Comparison of ENCODE assay signal across 1 cellular context in the genomic region with DNA sequence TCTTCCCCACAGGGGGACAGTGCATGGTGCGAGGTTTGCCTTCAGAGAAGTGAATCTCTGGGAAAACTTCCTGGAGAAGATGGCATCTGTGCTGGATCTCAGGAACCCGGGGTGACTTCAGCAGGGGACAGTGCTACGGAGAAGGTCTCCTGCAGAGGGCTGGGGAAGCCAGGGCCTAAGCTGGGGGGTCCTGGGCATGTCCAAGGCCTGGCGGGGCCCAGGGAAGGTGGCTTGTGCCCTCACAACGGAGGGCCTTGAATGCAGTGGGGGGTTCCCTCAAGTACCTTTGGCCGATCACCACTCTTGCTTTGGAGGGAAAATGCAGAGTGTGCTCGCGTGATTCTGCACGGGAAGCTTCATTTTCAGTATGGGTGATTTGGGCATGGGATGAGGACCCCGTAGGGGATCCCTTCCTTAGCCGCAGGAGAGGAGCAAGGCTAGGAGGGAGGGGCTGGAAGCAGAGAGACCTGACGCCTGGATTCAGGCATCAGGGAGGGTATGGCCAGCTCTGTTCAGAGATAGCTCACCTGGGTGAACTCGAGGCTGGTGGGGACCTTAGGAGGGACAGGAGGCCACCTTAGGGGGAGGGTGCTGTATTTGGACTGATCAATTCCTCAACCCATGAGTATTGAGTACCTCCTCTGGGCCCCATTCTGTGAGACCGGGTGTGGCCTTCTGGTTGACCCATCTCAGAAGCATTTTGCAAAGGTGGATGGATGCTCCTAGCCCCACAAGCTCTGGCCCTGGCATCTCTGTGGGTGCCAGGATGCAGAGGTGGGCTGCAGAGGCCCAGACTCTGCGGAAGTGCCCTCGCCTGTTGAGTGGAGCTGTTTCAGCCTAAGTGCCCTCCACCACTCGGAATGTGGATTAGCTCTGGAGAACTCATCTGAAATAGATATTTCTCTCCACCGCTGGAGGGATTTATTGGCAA.
TF ChIP-seq lines count a peak whose summit lies in the region.

No MANE protein-coding gene starts in this region.

TF ChIP-seq in SK-N-SH, 30 proteins besides CTCF, POLR2A, EP300 and RAD21:
- TF ChIP-seq, protein P1, sequence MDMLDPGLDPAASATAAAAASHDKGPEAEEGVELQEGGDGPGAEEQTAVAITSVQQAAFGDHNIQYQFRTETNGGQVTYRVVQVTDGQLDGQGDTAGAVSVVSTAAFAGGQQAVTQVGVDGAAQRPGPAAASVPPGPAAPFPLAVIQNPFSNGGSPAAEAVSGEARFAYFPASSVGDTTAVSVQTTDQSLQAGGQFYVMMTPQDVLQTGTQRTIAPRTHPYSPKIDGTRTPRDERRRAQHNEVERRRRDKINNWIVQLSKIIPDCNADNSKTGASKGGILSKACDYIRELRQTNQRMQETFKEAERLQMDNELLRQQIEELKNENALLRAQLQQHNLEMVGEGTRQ (IDR thresholded peaks at IDR 0.05; ENCODE audit: borderline replicate concordance, low read depth, low read length) = no peak
- TF ChIP-seq, protein P2, sequence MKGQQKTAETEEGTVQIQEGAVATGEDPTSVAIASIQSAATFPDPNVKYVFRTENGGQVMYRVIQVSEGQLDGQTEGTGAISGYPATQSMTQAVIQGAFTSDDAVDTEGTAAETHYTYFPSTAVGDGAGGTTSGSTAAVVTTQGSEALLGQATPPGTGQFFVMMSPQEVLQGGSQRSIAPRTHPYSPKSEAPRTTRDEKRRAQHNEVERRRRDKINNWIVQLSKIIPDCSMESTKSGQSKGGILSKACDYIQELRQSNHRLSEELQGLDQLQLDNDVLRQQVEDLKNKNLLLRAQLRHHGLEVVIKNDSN (IDR thresholded peaks at IDR 0.05; ENCODE audit: borderline replicate concordance, low read depth) = no peak
- TF ChIP-seq, protein P3, sequence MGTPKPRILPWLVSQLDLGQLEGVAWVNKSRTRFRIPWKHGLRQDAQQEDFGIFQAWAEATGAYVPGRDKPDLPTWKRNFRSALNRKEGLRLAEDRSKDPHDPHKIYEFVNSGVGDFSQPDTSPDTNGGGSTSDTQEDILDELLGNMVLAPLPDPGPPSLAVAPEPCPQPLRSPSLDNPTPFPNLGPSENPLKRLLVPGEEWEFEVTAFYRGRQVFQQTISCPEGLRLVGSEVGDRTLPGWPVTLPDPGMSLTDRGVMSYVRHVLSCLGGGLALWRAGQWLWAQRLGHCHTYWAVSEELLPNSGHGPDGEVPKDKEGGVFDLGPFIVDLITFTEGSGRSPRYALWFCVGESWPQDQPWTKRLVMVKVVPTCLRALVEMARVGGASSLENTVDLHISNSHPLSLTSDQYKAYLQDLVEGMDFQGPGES (IDR thresholded peaks at IDR 0.05; ENCODE audit: low read depth, low read length) = no peak
- TF ChIP-seq SMC3 (IDR thresholded peaks at IDR 0.05; ENCODE audit: low read depth, low read length) (no peak), ELF1 (IDR thresholded peaks at IDR 0.05) (no peak), YY1 (IDR thresholded peaks at IDR 0.05; ENCODE audit: low read depth) (no peak), JUND (IDR thresholded peaks at IDR 0.05) (no peak)
- TF ChIP-seq, protein P4, sequence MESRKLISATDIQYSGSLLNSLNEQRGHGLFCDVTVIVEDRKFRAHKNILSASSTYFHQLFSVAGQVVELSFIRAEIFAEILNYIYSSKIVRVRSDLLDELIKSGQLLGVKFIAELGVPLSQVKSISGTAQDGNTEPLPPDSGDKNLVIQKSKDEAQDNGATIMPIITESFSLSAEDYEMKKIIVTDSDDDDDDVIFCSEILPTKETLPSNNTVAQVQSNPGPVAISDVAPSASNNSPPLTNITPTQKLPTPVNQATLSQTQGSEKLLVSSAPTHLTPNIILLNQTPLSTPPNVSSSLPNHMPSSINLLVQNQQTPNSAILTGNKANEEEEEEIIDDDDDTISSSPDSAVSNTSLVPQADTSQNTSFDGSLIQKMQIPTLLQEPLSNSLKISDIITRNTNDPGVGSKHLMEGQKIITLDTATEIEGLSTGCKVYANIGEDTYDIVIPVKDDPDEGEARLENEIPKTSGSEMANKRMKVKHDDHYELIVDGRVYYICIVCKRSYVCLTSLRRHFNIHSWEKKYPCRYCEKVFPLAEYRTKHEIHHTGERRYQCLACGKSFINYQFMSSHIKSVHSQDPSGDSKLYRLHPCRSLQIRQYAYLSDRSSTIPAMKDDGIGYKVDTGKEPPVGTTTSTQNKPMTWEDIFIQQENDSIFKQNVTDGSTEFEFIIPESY (IDR thresholded peaks at IDR 0.05; ENCODE audit: borderline replicate concordance, low read depth) = no peak
- TF ChIP-seq, protein P5, sequence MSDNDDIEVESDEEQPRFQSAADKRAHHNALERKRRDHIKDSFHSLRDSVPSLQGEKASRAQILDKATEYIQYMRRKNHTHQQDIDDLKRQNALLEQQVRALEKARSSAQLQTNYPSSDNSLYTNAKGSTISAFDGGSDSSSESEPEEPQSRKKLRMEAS (IDR thresholded peaks at IDR 0.05; ENCODE audit: low read depth) = no peak
